9 cellular contexts compared by ENCODE assay signal in genomic region chr11:61149624-61150615, GRCh38. TPM values are rescaled to one million over a fixed set of nuclear protein-coding genes. Genes with fewer than 3 reads are reported as not detected.
DNase-seq lines count a peak whose midpoint lies in the region; ATAC-seq and TF ChIP-seq lines count a peak whose summit lies in the region.
"Had no signal": no experiment of that assay in that cellular context is flagged by ENCODE, and none has a peak within 500 bp of the region (broad histone marks: within the 10 kb centered on the region; RNA-seq: fewer than 3 reads in every experiment).

No MANE protein-coding gene starts in this region.

- H3K27ac ChIP-seq in esophagus squamous epithelium (peak overlapping the region; percentile 3 to 81 (median 35)), neutrophil (peak overlapping the region; percentile 87)

- H3K4me1 ChIP-seq in esophagus squamous epithelium (peaks cover 21 to 79% (median 43%) of the 10 kb centered on the region in 3 donors), neutrophil (ENCODE audit: control insufficient read depth in 1 of 2, insufficient read depth in 1 of 2, low read depth in 1 of 2, low read length in 1 of 2) (peaks cover 55 to 71% of the 10 kb centered on the region in 2 experiments)

- DNase-seq in COLO829 (ENCODE audit: low spot score) (peak; percentile 89), OCI-M1 (lab: John Stamatoyannopoulos, UW) (peak; percentile 38), esophagus squamous epithelium (lab: John Stamatoyannopoulos, UW) (no peak), cerebellum (ENCODE audit: low spot score) (no peak)
- DNase-seq in activated T-helper 1 cell treated with anti-CD3 and anti-CD28 coated beads, Interleukin-12 subunit alpha, Interleukin-12 subunit beta, Interleukin-2, Interleukin-4 antibody, amounts not matched to agents 30 ng/mL and 10 ng/mL and 1 ng/mL, durations not matched to agents 14 hours and 24 hours and 36 hours (ENCODE audit: low spot score) = no peak
- DNase-seq: CD8-positive, alpha-beta memory T cell had no signal

- no peaks in the 10 kb centered on the region for H3K27me3 Mint-ChIP-seq in activated T-helper 1 cell treated with anti-CD3 and anti-CD28 coated beads, Interleukin-12 subunit alpha, Interleukin-12 subunit beta, Interleukin-2, Interleukin-4 antibody, amounts not matched to agents 30 ng/mL and 10 ng/mL and 1 ng/mL, durations not matched to agents 14 hours and 24 hours and 36 hours (ENCODE audit: insufficient read depth)
- H3K27me3 Mint-ChIP-seq: CD8-positive, alpha-beta memory T cell had no signal

- TF ChIP-seq CTCF in esophagus squamous epithelium (IDR thresholded peaks at IDR 0.05) (no peak), neutrophil (IDR thresholded peaks at IDR 0.05) (no peak)

- TF ChIP-seq POLR2A in esophagus squamous epithelium (IDR thresholded peaks at IDR 0.05) = no peak

- H3K36me3 ChIP-seq in esophagus squamous epithelium (peaks cover 0 to 14% (median 0%) of the 10 kb centered on the region in 3 donors), neutrophil (no peaks in the 10 kb centered on the region)

- 38 to 45% methylated on average over 11 to 12 of the region's 13 CpGs for WGBS in esophagus squamous epithelium, 2 donors

- H3K27ac Mint-ChIP-seq in activated T-helper 1 cell treated with anti-CD3 and anti-CD28 coated beads, Interleukin-12 subunit alpha, Interleukin-12 subunit beta, Interleukin-2, Interleukin-4 antibody, amounts not matched to agents 30 ng/mL and 10 ng/mL and 1 ng/mL, durations not matched to agents 14 hours and 24 hours and 36 hours = no peak overlapping the region

- peaks cover 11% of the 10 kb centered on the region for H3K9me3 Mint-ChIP-seq in activated T-helper 1 cell treated with anti-CD3 and anti-CD28 coated beads, Interleukin-12 subunit alpha, Interleukin-12 subunit beta, Interleukin-2, Interleukin-4 antibody, amounts not matched to agents 30 ng/mL and 10 ng/mL and 1 ng/mL, durations not matched to agents 14 hours and 24 hours and 36 hours

- ATAC-seq in HG02973 (IDR thresholded peaks at IDR 0.05; ENCODE audit: unreplicated experiment) (no peak), HG03280 (IDR thresholded peaks at IDR 0.05; ENCODE audit: unreplicated experiment) (no peak)

- H3K36me3 Mint-ChIP-seq in activated T-helper 1 cell treated with anti-CD3 and anti-CD28 coated beads, Interleukin-12 subunit alpha, Interleukin-12 subunit beta, Interleukin-2, Interleukin-4 antibody, amounts not matched to agents 30 ng/mL and 10 ng/mL and 1 ng/mL, durations not matched to agents 14 hours and 24 hours and 36 hours (ENCODE audit: low read depth) = peaks cover 9% of the 10 kb centered on the region

- H3K27me3 ChIP-seq in esophagus squamous epithelium (no peaks in the 10 kb centered on the region), neutrophil (no peaks in the 10 kb centered on the region)

- H3K9me3 ChIP-seq in esophagus squamous epithelium (peaks cover 0 to 9% (median 0%) of the 10 kb centered on the region in 3 donors), neutrophil (no peaks in the 10 kb centered on the region)

- intact Hi-C loops in esophagus squamous epithelium (cut with DNase I) = no loop called here
- intact Hi-C loops in activated T-helper 1 cell treated with anti-CD3 and anti-CD28 coated beads, Interleukin-12 subunit alpha, Interleukin-12 subunit beta, Interleukin-2, Interleukin-4 antibody, amounts not matched to agents 30 ng/mL and 10 ng/mL and 1 ng/mL, durations not matched to agents 14 hours and 24 hours and 36 hours (cut with micrococcal nuclease) = no loop called here

- H3K4me1 Mint-ChIP-seq in activated T-helper 1 cell treated with anti-CD3 and anti-CD28 coated beads, Interleukin-12 subunit alpha, Interleukin-12 subunit beta, Interleukin-2, Interleukin-4 antibody, amounts not matched to agents 30 ng/mL and 10 ng/mL and 1 ng/mL, durations not matched to agents 14 hours and 24 hours and 36 hours (ENCODE audit: low read depth) = no peaks in the 10 kb centered on the region

- peak overlapping the region in 1 of 4 donors; percentile 1 for H3K4me3 ChIP-seq in esophagus squamous epithelium
- H3K4me3 ChIP-seq in neutrophil (ENCODE audit: low read depth in 1 of 2, low read length in 1 of 2) = peak overlapping the region; percentile 14 to 17

- H3K4me3 Mint-ChIP-seq in activated T-helper 1 cell treated with anti-CD3 and anti-CD28 coated beads, Interleukin-12 subunit alpha, Interleukin-12 subunit beta, Interleukin-2, Interleukin-4 antibody, amounts not matched to agents 30 ng/mL and 10 ng/mL and 1 ng/mL, durations not matched to agents 14 hours and 24 hours and 36 hours = no peak overlapping the region
- H3K4me3 Mint-ChIP-seq: CD8-positive, alpha-beta memory T cell had no signal

RNA-seq across cellular contexts. Expression of gene VPS37C, which starts 11.3 kb away (rescaled TPM):
- total RNA-seq in esophagus squamous epithelium = 10 to 100 TPM; 12.6 to 23.5 (median 18.0) TPM
- 8.7 TPM for total RNA-seq in cerebellum
- total RNA-seq in activated T-helper 1 cell treated with anti-CD3 and anti-CD28 coated beads, Interleukin-12 subunit alpha, Interleukin-12 subunit beta, Interleukin-2, Interleukin-4 antibody, amounts not matched to agents 30 ng/mL and 10 ng/mL and 1 ng/mL, durations not matched to agents 14 hours and 24 hours and 36 hours = 11.5 and 11.6 TPM in 2 replicates

RNA-seq across cellular contexts. Expression of gene CD5, which starts 47.6 kb away (rescaled TPM):
- total RNA-seq in esophagus squamous epithelium (1 to 10 TPM in 3 of 4 donors, under 1 TPM in 1; 0.75 to 5.8 (median 2.2) TPM), cerebellum (not detected)
- 336 and 339 TPM in 2 replicates for total RNA-seq in activated T-helper 1 cell treated with anti-CD3 and anti-CD28 coated beads, Interleukin-12 subunit alpha, Interleukin-12 subunit beta, Interleukin-2, Interleukin-4 antibody, amounts not matched to agents 30 ng/mL and 10 ng/mL and 1 ng/mL, durations not matched to agents 14 hours and 24 hours and 36 hours

RNA-seq across cellular contexts. Expression of gene PGA3, which starts 53.4 kb away (rescaled TPM):
- total RNA-seq in esophagus squamous epithelium (not detected), cerebellum (1.3 TPM)
- total RNA-seq in activated T-helper 1 cell treated with anti-CD3 and anti-CD28 coated beads, Interleukin-12 subunit alpha, Interleukin-12 subunit beta, Interleukin-2, Interleukin-4 antibody, amounts not matched to agents 30 ng/mL and 10 ng/mL and 1 ng/mL, durations not matched to agents 14 hours and 24 hours and 36 hours = not detected in 2 replicates
- total RNA-seq: CD8-positive, alpha-beta memory T cell had no signal

Comparison
In these comparisons a context has a peak if more than half of its experiments do, and no peak if none do; other contexts are left out.
1. DNase-seq: peak in COLO829 (single experiment) and OCI-M1 (single experiment); none in esophagus squamous epithelium (single experiment), cerebellum (single experiment) and activated T-helper 1 cell treated with anti-CD3 and anti-CD28 coated beads, Interleukin-12 subunit alpha, Interleukin-12 subunit beta, Interleukin-2, Interleukin-4 antibody, amounts not matched to agents 30 ng/mL and 10 ng/mL and 1 ng/mL, durations not matched to agents 14 hours and 24 hours and 36 hours (single experiment).
2. RNA of gene CD5, which starts 47.6 kb away (total RNA-seq): 336 to 339 TPM in activated T-helper 1 cell treated with anti-CD3 and anti-CD28 coated beads, Interleukin-12 subunit alpha, Interleukin-12 subunit beta, Interleukin-2, Interleukin-4 antibody, amounts not matched to agents 30 ng/mL and 10 ng/mL and 1 ng/mL, durations not matched to agents 14 hours and 24 hours and 36 hours; 0.75 to 5.8 TPM in esophagus squamous epithelium and not detected in cerebellum (single experiment); every median in the first group is over 10 times any median in the second.